9 cellular contexts compared by ENCODE assay signal in the genomic region with DNA sequence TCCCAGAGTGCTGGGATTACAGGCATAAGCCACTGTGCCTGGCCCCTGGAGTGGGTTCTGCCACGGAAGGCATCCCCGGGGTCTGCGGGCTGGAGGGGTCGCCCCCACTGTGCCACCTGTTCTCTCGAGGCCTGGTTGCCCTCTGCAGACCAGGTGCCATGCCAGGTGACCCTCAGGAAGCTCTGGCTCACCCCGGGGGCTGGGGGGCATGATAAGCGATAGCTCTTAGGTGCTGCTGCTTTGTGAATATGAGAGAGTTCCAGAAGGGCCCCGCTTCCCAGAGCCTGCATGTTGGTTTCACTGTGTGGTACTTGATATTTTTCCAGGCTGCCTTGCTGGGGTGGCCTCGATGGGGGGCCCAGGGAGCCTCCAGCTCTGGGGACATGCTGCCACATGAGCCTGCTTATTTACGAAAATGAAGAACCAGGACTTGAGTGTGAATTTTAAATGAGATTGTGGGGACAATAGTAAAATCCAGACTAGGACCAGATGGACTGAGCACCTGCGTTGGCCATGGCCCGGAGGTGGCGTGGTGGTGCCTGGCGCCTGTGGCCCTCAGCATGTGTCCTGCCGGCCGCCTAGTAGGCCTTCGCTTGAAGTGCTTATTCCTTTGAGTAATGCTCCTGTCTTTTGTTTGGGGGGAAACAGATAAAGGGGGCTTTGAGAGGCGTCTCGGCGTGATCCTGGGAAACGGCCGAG. TPM values are rescaled to one million over a fixed set of nuclear protein-coding genes. Genes with fewer than 3 reads are reported as not detected.
A peak's percentile ranks its signal among the peaks of the same experiment; 100 is the strongest.
DNase-seq lines count a peak whose midpoint lies in the region; ATAC-seq and TF ChIP-seq lines count a peak whose summit lies in the region.
"Had no signal": no experiment of that assay in that cellular context is flagged by ENCODE, and none has a peak within 500 bp of the region (broad histone marks: within the 10 kb centered on the region; RNA-seq: fewer than 3 reads in every experiment).

No MANE protein-coding gene starts in this region.

- no peaks in the 10 kb centered on the region for H3K36me3 ChIP-seq in neutrophil

- DNase-seq in stimulated activated naive CD8-positive, alpha-beta T cell treated with anti-CD3 and anti-CD28 coated beads, Interleukin-15, Interleukin-2, amounts not matched to agents 100 U/mL and 50 U/mL, for 24 hours, result no peak
- DNase-seq in dorsolateral prefrontal cortex (peak in 1 of 10 donors; percentile 79), DMS114 treated with DMSO at 0.1 percent for 48 hours (lab: John Stamatoyannopoulos, UW; ENCODE audit: unreplicated experiment) (no peak)
- DNase-seq in effector CD4-positive, alpha-beta T cell, result no peak
- DNase-seq in stimulated activated CD4-positive, alpha-beta T cell treated with anti-CD3 and anti-CD28 coated beads, Interleukin-2, amount 100 ng/mL, for 24 hours, result no peak
- DNase-seq: NCI-H524 had no signal

- no peaks in the 10 kb centered on the region for H3K9me3 Mint-ChIP-seq in stimulated activated naive CD8-positive, alpha-beta T cell treated with anti-CD3 and anti-CD28 coated beads, Interleukin-15, Interleukin-2, amounts not matched to agents 100 ng/mL and 50 ng/mL, for 24 hours

- H3K27me3 ChIP-seq in dorsolateral prefrontal cortex, result no peaks in the 10 kb centered on the region
- no peaks in the 10 kb centered on the region for H3K27me3 ChIP-seq in neutrophil

- H3K9me3 ChIP-seq in neutrophil, result no peaks in the 10 kb centered on the region

- H3K4me3 ChIP-seq in dorsolateral prefrontal cortex (peak overlapping the region in 29 of 59 donors; percentile 0 to 86 (median 72)), neutrophil (ENCODE audit: low read depth in 1 of 2, low read length in 1 of 2) (peak overlapping the region; percentile 55 to 85)

- TF ChIP-seq CTCF in dorsolateral prefrontal cortex (IDR thresholded peaks at IDR 0.05 in 54 of 56, conservative IDR thresholded peaks at IDR 0.05 in 2 of 56; ENCODE audit: low read depth in 1 of 56, partially characterized antibody in 56 of 56) (no peak), neutrophil (IDR thresholded peaks at IDR 0.05) (no peak)

- ATAC-seq in stimulated activated naive CD8-positive, alpha-beta T cell treated with anti-CD3 and anti-CD28 coated beads, Interleukin-15, Interleukin-2, amounts not matched to agents 100 U/mL and 50 U/mL, for 24 hours, result no peak
- ATAC-seq in GM19023 (IDR thresholded peaks at IDR 0.05; ENCODE audit: unreplicated experiment), result no peak

- H3K36me3 Mint-ChIP-seq in stimulated activated naive CD8-positive, alpha-beta T cell treated with anti-CD3 and anti-CD28 coated beads, Interleukin-15, Interleukin-2, amounts not matched to agents 100 ng/mL and 50 ng/mL, for 24 hours (ENCODE audit: low read depth), result peaks cover 8% of the 10 kb centered on the region

- H3K4me3 Mint-ChIP-seq in stimulated activated naive CD8-positive, alpha-beta T cell treated with anti-CD3 and anti-CD28 coated beads, Interleukin-15, Interleukin-2, amounts not matched to agents 100 ng/mL and 50 ng/mL, for 24 hours, result peak overlapping the region; percentile 37

- intact Hi-C loops in dorsolateral prefrontal cortex (cut with DNase I), result loop anchor here in 1 of 2 donors (10.0 kb wide), 1 partner anchor 101 kb away; no protein-coding TSS in a partner anchor

- peaks cover 89% of the 10 kb centered on the region for H3K4me1 Mint-ChIP-seq in stimulated activated naive CD8-positive, alpha-beta T cell treated with anti-CD3 and anti-CD28 coated beads, Interleukin-15, Interleukin-2, amounts not matched to agents 100 ng/mL and 50 ng/mL, for 24 hours (ENCODE audit: low read depth)

- peak overlapping the region in 55 of 59 donors; percentile 19 to 96 (median 83) for H3K27ac ChIP-seq in dorsolateral prefrontal cortex
- H3K27ac ChIP-seq in neutrophil, result peak overlapping the region; percentile 96

- peak overlapping the region; percentile 56 for H3K27ac Mint-ChIP-seq in stimulated activated naive CD8-positive, alpha-beta T cell treated with anti-CD3 and anti-CD28 coated beads, Interleukin-15, Interleukin-2, amounts not matched to agents 100 ng/mL and 50 ng/mL, for 24 hours

- no peaks in the 10 kb centered on the region for H3K27me3 Mint-ChIP-seq in stimulated activated naive CD8-positive, alpha-beta T cell treated with anti-CD3 and anti-CD28 coated beads, Interleukin-15, Interleukin-2, amounts not matched to agents 100 ng/mL and 50 ng/mL, for 24 hours

- H3K4me1 ChIP-seq in neutrophil (ENCODE audit: control insufficient read depth in 1 of 2, insufficient read depth in 1 of 2, low read depth in 1 of 2, low read length in 1 of 2), result peaks cover 90 to 99% of the 10 kb centered on the region in 2 experiments

RNA-seq across cellular contexts. Expression of a gene that starts 7.3 kb away (rescaled TPM):
- total RNA-seq in dorsolateral prefrontal cortex, result 100 to 1,000 TPM in 27 of 120 experiments, 10 to 100 TPM in 93; 65.3 to 147 (median 87.5) TPM

RNA-seq across cellular contexts. Expression of a gene that starts 40.9 kb away (rescaled TPM):
- total RNA-seq in dorsolateral prefrontal cortex, result 10 to 100 TPM; 21.8 to 56.4 (median 36.0) TPM
